9 cellular contexts compared by ENCODE assay signal in the genomic region with DNA sequence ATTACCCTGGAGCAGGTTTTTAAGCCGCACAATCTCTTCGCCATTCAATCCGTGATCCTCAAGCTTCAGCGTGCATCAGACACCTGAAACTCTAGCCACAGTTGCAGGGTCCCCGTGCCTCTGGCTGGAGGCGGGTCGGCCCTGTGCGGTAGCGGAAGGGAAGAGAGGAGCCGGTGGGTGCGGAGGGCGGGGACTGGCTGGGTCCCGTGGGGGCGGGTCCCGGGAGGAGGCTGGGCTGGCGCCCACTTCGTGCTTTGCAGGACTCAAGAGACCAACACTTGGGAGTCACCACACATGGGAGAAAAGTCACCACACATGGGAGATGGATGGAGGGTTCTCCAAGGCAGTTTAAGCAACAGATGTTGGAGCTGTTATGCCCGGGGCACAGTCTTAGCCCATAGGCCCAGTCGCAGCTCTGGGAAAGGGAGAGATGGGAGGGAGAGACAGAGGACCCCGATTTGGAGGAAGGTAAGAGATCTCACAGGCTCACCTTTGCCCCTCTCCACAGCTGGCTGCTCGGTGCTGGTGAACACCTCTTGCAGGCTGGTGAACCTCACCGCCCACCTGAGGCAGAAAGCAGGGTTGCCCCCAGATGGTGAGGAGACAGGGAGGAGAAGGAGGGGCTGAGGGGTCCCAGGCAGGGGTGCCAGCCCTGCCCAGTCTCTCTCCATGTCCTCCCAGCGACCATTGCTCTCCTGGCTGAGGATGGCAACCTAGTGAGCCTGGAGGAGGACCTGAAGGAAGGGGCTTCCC. TPM values are rescaled to one million over a fixed set of nuclear protein-coding genes. Genes with fewer than 3 reads are reported as not detected.
A peak's percentile ranks its signal among the peaks of the same experiment; 100 is the strongest.
DNase-seq lines count a peak whose midpoint lies in the region; ATAC-seq and TF ChIP-seq lines count a peak whose summit lies in the region.
"Had no signal": no experiment of that assay in that cellular context is flagged by ENCODE, and none has a peak within 500 bp of the region (broad histone marks: within the 10 kb centered on the region; RNA-seq: fewer than 3 reads in every experiment).

No MANE protein-coding gene starts in this region.

- TF ChIP-seq CTCF in esophagus muscularis mucosa (IDR thresholded peaks at IDR 0.05): no peak

- peak overlapping the region in 2 of 4 donors; percentile 19 to 50 for H3K27ac ChIP-seq in esophagus muscularis mucosa (replicated peaks in 1 of 4)

- intact Hi-C loops in activated CD4-positive, alpha-beta memory T cell treated with anti-CD3 and anti-CD28 coated beads for 36 hours (cut with micrococcal nuclease): loop anchor here (10.0 kb wide), 1 partner anchor 59 kb away; no protein-coding TSS in a partner anchor
- intact Hi-C loops in esophagus muscularis mucosa (cut with DNase I): loop anchor here (10.0 kb wide), 1 partner anchor 219 kb away; no protein-coding TSS in a partner anchor

- CTCF ChIA-PET in activated CD4-positive, alpha-beta memory T cell treated with anti-CD3 and anti-CD28 coated beads for 36 hours (lab: Charles Lee): no interaction called here

- POLR2A ChIA-PET in activated CD4-positive, alpha-beta memory T cell treated with anti-CD3 and anti-CD28 coated beads for 36 hours (lab: Charles Lee): no interaction called here

- H3K4me1 Mint-ChIP-seq in activated CD4-positive, alpha-beta memory T cell treated with anti-CD3 and anti-CD28 coated beads for 36 hours (ENCODE audit: low read depth): peaks cover 34% of the 10 kb centered on the region

- H3K4me1 ChIP-seq in esophagus muscularis mucosa: peaks cover 39 to 63% (median 62%) of the 10 kb centered on the region in 4 donors

- no peaks in the 10 kb centered on the region for H3K27me3 Mint-ChIP-seq in activated CD4-positive, alpha-beta memory T cell treated with anti-CD3 and anti-CD28 coated beads for 36 hours

- peaks cover 5% of the 10 kb centered on the region for H3K36me3 Mint-ChIP-seq in activated CD4-positive, alpha-beta memory T cell treated with anti-CD3 and anti-CD28 coated beads for 36 hours

- TF ChIP-seq POLR2A in GM10847 (IDR thresholded peaks at IDR 0.05; ENCODE audit: extremely low read depth, insufficient read length): peak; percentile 15
- TF ChIP-seq POLR2A in esophagus muscularis mucosa (IDR thresholded peaks at IDR 0.05; ENCODE audit: low read depth): no peak

- H3K36me3 ChIP-seq in esophagus muscularis mucosa: peaks cover 0 to 21% (median 2%) of the 10 kb centered on the region in 4 donors

- ATAC-seq in HG03135 (IDR thresholded peaks at IDR 0.05; ENCODE audit: unreplicated experiment): no peak
- ATAC-seq in GM18519 (IDR thresholded peaks at IDR 0.05; ENCODE audit: low FRiP score, unreplicated experiment): no peak

- no peaks in the 10 kb centered on the region for H3K9me3 ChIP-seq in esophagus muscularis mucosa

- no peak for TF ChIP-seq EP300 in esophagus muscularis mucosa (IDR thresholded peaks at IDR 0.05)

- 35% methylated on average over 21 of the region's 23 CpGs for WGBS in esophagus muscularis mucosa

- peak overlapping the region; percentile 28 to 38 (median 34) for H3K4me3 ChIP-seq in esophagus muscularis mucosa

- peak overlapping the region; percentile 24 for H3K27ac Mint-ChIP-seq in activated CD4-positive, alpha-beta memory T cell treated with anti-CD3 and anti-CD28 coated beads for 36 hours

- H3K4me3 Mint-ChIP-seq in activated CD4-positive, alpha-beta memory T cell treated with anti-CD3 and anti-CD28 coated beads for 36 hours: peak overlapping the region; percentile 42

- peak; percentile 64 for DNase-seq in activated CD4-positive, alpha-beta memory T cell treated with anti-CD3 and anti-CD28 coated beads for 36 hours
- DNase-seq in esophagus muscularis mucosa (ENCODE audit: extremely low spot score) (no peak), NOMO-1 treated with DMSO at 0.1 percent for 48 hours (lab: John Stamatoyannopoulos, UW; ENCODE audit: unreplicated experiment) (no peak), GF-D8 (lab: John Stamatoyannopoulos, UW) (no peak)
- DNase-seq in stimulated activated CD4-positive, alpha-beta T cell treated with anti-CD3 and anti-CD28 coated beads, Interleukin-4, amount 100 ng/mL, for 1 hour: peak; percentile 69

- H3K9me3 Mint-ChIP-seq in activated CD4-positive, alpha-beta memory T cell treated with anti-CD3 and anti-CD28 coated beads for 36 hours: no peaks in the 10 kb centered on the region

- no peaks in the 10 kb centered on the region for H3K27me3 ChIP-seq in esophagus muscularis mucosa

RNA-seq across cellular contexts. Expression of a gene that starts 1.0 kb away (rescaled TPM):
- total RNA-seq in activated CD4-positive, alpha-beta memory T cell treated with anti-CD3 and anti-CD28 coated beads for 36 hours: under 1 TPM; 0.31 to 0.90 TPM
- under 1 TPM in 1 of 4 donors, not detected in 3; 0.58 TPM for total RNA-seq in esophagus muscularis mucosa
- total RNA-seq: lower leg skin had no signal

RNA-seq across cellular contexts. Expression of a gene that starts 4.0 kb away (rescaled TPM):
- total RNA-seq in activated CD4-positive, alpha-beta memory T cell treated with anti-CD3 and anti-CD28 coated beads for 36 hours: 100 to 1,000 TPM; 144 to 157 TPM
- total RNA-seq in esophagus muscularis mucosa: 10 to 100 TPM; 22.9 to 97.7 (median 44.6) TPM

RNA-seq across cellular contexts. Expression of a gene that starts 8.9 kb away (rescaled TPM):
- 1 to 10 TPM in 1 of 2 experiments, under 1 TPM in 1; 0.70 to 1.0 TPM for total RNA-seq in activated CD4-positive, alpha-beta memory T cell treated with anti-CD3 and anti-CD28 coated beads for 36 hours
- total RNA-seq in esophagus muscularis mucosa: 1 to 10 TPM; 2.8 to 6.5 (median 5.4) TPM

RNA-seq across cellular contexts. Expression of a gene that starts 9.5 kb away (rescaled TPM):
- total RNA-seq in activated CD4-positive, alpha-beta memory T cell treated with anti-CD3 and anti-CD28 coated beads for 36 hours: not detected
- not detected for total RNA-seq in esophagus muscularis mucosa
- total RNA-seq: lower leg skin had no signal

RNA-seq across cellular contexts. Expression of a gene that starts 12.8 kb away (rescaled TPM):
- total RNA-seq in activated CD4-positive, alpha-beta memory T cell treated with anti-CD3 and anti-CD28 coated beads for 36 hours: 1 to 10 TPM; 1.2 to 1.3 TPM
- total RNA-seq in esophagus muscularis mucosa: 1 to 10 TPM; 3.1 to 6.5 (median 5.4) TPM

Comparison
In these comparisons a context has a peak if more than half of its experiments do, and no peak if none do; other contexts are left out.
1. DNase-seq: peak in activated CD4-positive, alpha-beta memory T cell treated with anti-CD3 and anti-CD28 coated beads for 36 hours (single experiment) and stimulated activated CD4-positive, alpha-beta T cell treated with anti-CD3 and anti-CD28 coated beads, Interleukin-4, amount 100 ng/mL, for 1 hour (single experiment); none in esophagus muscularis mucosa (single experiment), NOMO-1 treated with DMSO at 0.1 percent for 48 hours (single experiment) and GF-D8 (single experiment).